In the genomic region with DNA sequence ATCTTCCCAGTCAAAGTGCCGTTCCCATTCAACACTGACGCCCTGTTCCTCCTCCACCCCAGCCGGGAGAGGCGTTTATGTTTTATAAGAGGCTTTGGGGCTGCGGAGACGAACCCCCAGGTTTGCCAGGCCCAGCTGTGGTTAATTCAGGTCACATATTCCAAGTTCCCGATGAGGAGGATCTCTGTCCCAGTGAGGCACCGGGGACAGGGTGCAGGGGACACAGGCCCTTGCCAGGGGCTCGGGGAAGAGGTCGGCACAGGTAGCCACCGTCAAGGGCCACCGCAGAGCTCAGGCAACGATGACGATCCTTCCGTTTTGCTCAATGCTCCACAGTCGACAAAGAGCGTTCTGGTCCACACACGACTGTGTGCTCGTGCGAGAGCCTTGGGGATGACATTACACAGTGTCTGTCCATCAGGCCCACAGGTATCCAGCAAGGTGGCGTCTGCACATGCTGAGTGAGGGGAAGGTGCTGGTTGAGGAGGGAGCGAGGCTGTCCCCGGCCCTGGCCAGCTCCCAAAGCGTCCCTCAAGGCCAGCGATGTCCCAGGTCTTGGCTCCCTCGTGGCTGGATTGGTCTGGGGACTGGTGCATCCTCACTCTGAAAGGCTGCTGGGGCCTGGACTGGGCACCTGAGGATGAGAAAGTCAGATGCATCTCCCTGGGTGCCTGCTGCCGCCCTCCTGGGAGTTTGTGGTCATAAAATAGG, we compare ENCODE assay signal across 16 cellular contexts.
DNase-seq lines count a peak whose midpoint lies in the region; ATAC-seq and TF ChIP-seq lines count a peak whose summit lies in the region.
"Had no signal": no experiment of that assay in that cellular context is flagged by ENCODE, and none has a peak within 500 bp of the region (broad histone marks: within the 10 kb centered on the region; RNA-seq: fewer than 3 reads in every experiment).

No MANE protein-coding gene starts in this region.

- POLR2A ChIA-PET in MCF 10A (lab: Yijun Ruan, JAX), result no interaction called here
- POLR2A ChIA-PET in activated CD4-positive, alpha-beta memory T cell treated with anti-CD3 and anti-CD28 coated beads for 36 hours (lab: Charles Lee), result no interaction called here

- H3K4me3 Mint-ChIP-seq in MCF 10A (ENCODE audit: unreplicated experiment) (no peak overlapping the region), type B pancreatic cell (no peak overlapping the region)
- H3K4me3 Mint-ChIP-seq in activated CD4-positive, alpha-beta memory T cell treated with anti-CD3 and anti-CD28 coated beads for 36 hours, result no peak overlapping the region
- H3K4me3 Mint-ChIP-seq: nephron had no signal

- WGBS in tibial nerve, 2 donors, result 86 to 89% methylated on average over 20 to 27 of the region's 27 CpGs

- no peak for TF ChIP-seq POLR2A in breast epithelium (IDR thresholded peaks at IDR 0.05)
- no peak for TF ChIP-seq POLR2A in tibial nerve (IDR thresholded peaks at IDR 0.05)

- ATAC-seq in left lobe of liver, result no peak
- ATAC-seq: body of pancreas, lower lobe of right lung had no signal

- intact Hi-C loops in breast epithelium (cut with DNase I; ENCODE audit: low total_unique reads) (no loop called here), MCF 10A (cut with micrococcal nuclease) (no loop called here), ascending aorta (cut with DNase I) (no loop called here)
- intact Hi-C loops in activated CD4-positive, alpha-beta memory T cell treated with anti-CD3 and anti-CD28 coated beads for 36 hours (cut with micrococcal nuclease), result no loop called here

- DNase-seq in breast epithelium (ENCODE audit: low spot score in 2 of 2) (peak; percentile 4 to 34), MCF 10A (ENCODE audit: unreplicated experiment) (no peak), left lobe of liver (ENCODE audit: low spot score) (peak; percentile 33), type B pancreatic cell (ENCODE audit: extremely low spot score, unreplicated experiment) (peak; percentile 55), ascending aorta (ENCODE audit: low spot score in 2 of 2) (no peak), tibial nerve (ENCODE audit: low spot score in 2 of 2) (no peak), superior temporal gyrus (ENCODE audit: extremely low spot score) (no peak)
- peak; percentile 7 for DNase-seq in activated CD4-positive, alpha-beta memory T cell treated with anti-CD3 and anti-CD28 coated beads for 36 hours
- DNase-seq: body of pancreas, DMS79, lower lobe of right lung, NCI-H2029 treated with DMSO at 0.1 percent for 48 hours, NCI-H748 treated with DMSO at 0.1 percent for 48 hours, retina, thyroid gland had no signal

- no peak overlapping the region for H3K27ac Mint-ChIP-seq in MCF 10A (ENCODE audit: low read depth, unreplicated experiment)
- no peak overlapping the region for H3K27ac Mint-ChIP-seq in activated CD4-positive, alpha-beta memory T cell treated with anti-CD3 and anti-CD28 coated beads for 36 hours
- no peak overlapping the region for H3K27ac Mint-ChIP-seq in type B pancreatic cell
- H3K27ac Mint-ChIP-seq: nephron had no signal

- no peaks in the 10 kb centered on the region for H3K36me3 Mint-ChIP-seq in MCF 10A (ENCODE audit: insufficient read depth, unreplicated experiment)
- H3K36me3 Mint-ChIP-seq in activated CD4-positive, alpha-beta memory T cell treated with anti-CD3 and anti-CD28 coated beads for 36 hours, result no peaks in the 10 kb centered on the region
- H3K36me3 Mint-ChIP-seq in type B pancreatic cell, result no peaks in the 10 kb centered on the region

- H3K27ac ChIP-seq in breast epithelium, result no peak overlapping the region
- no peak overlapping the region for H3K27ac ChIP-seq in ascending aorta
- no peak overlapping the region for H3K27ac ChIP-seq in tibial nerve
- H3K27ac ChIP-seq: body of pancreas, lower lobe of right lung, thyroid gland had no signal

- H3K4me1 ChIP-seq in breast epithelium (no peaks in the 10 kb centered on the region), ascending aorta (no peaks in the 10 kb centered on the region), tibial nerve (peaks cover 0 to 14% (median 3%) of the 10 kb centered on the region in 4 donors)
- H3K4me1 ChIP-seq: body of pancreas had no signal

- H3K4me1 Mint-ChIP-seq in MCF 10A (ENCODE audit: insufficient read depth, unreplicated experiment) (no peaks in the 10 kb centered on the region), type B pancreatic cell (ENCODE audit: unreplicated experiment) (no peaks in the 10 kb centered on the region)
- peaks cover 58% of the 10 kb centered on the region for H3K4me1 Mint-ChIP-seq in activated CD4-positive, alpha-beta memory T cell treated with anti-CD3 and anti-CD28 coated beads for 36 hours (ENCODE audit: low read depth)

- H3K4me3 ChIP-seq in breast epithelium (no peak overlapping the region), ascending aorta (no peak overlapping the region), tibial nerve (no peak overlapping the region)
- H3K4me3 ChIP-seq: body of pancreas, lower lobe of right lung, thyroid gland had no signal

- TF ChIP-seq EP300 in tibial nerve (IDR thresholded peaks at IDR 0.05), result no peak

- TF ChIP-seq CTCF in breast epithelium (IDR thresholded peaks at IDR 0.05), result no peak
- no peak for TF ChIP-seq CTCF in MCF 10A (IDR thresholded peaks at IDR 0.05; ENCODE audit: unreplicated experiment)
- no peak for TF ChIP-seq CTCF in type B pancreatic cell (conservative IDR thresholded peaks at IDR 0.05)
- TF ChIP-seq CTCF in ascending aorta (IDR thresholded peaks at IDR 0.05), result no peak
- TF ChIP-seq CTCF in tibial nerve (IDR thresholded peaks at IDR 0.05), result no peak

- H3K9me3 Mint-ChIP-seq in MCF 10A (ENCODE audit: unreplicated experiment) (no peaks in the 10 kb centered on the region), type B pancreatic cell (no peaks in the 10 kb centered on the region)
- no peaks in the 10 kb centered on the region for H3K9me3 Mint-ChIP-seq in activated CD4-positive, alpha-beta memory T cell treated with anti-CD3 and anti-CD28 coated beads for 36 hours
- H3K9me3 Mint-ChIP-seq: nephron had no signal

- H3K9me3 ChIP-seq in breast epithelium, result no peaks in the 10 kb centered on the region
- H3K9me3 ChIP-seq in ascending aorta, result no peaks in the 10 kb centered on the region
- no peaks in the 10 kb centered on the region for H3K9me3 ChIP-seq in tibial nerve
- H3K9me3 ChIP-seq: body of pancreas, lower lobe of right lung, thyroid gland had no signal

- BruUV-seq in MCF 10A (replicated peaks; lab: Mats Ljungman, UMichigan), result no TSS peak

- H3K27me3 ChIP-seq in breast epithelium (peaks cover 0 to 38% of the 10 kb centered on the region in 2 donors), ascending aorta (no peaks in the 10 kb centered on the region), tibial nerve (peaks cover 0 to 6% of the 10 kb centered on the region in 2 donors)
- H3K27me3 ChIP-seq: body of pancreas, thyroid gland had no signal

- CTCF ChIA-PET in MCF 10A (lab: Yijun Ruan, JAX), result no interaction called here
- CTCF ChIA-PET in activated CD4-positive, alpha-beta memory T cell treated with anti-CD3 and anti-CD28 coated beads for 36 hours (lab: Charles Lee), result no interaction called here

- H3K36me3 ChIP-seq in breast epithelium, result no peaks in the 10 kb centered on the region
- H3K36me3 ChIP-seq in ascending aorta, result no peaks in the 10 kb centered on the region
- no peaks in the 10 kb centered on the region for H3K36me3 ChIP-seq in tibial nerve
- H3K36me3 ChIP-seq: lower lobe of right lung, thyroid gland had no signal

- H3K27me3 Mint-ChIP-seq in MCF 10A (ENCODE audit: insufficient read depth, unreplicated experiment) (peaks cover 33% of the 10 kb centered on the region), type B pancreatic cell (peaks cover 9% of the 10 kb centered on the region)
- no peaks in the 10 kb centered on the region for H3K27me3 Mint-ChIP-seq in activated CD4-positive, alpha-beta memory T cell treated with anti-CD3 and anti-CD28 coated beads for 36 hours

Comparison
In these comparisons a context has a peak if more than half of its experiments do, and no peak if none do; other contexts are left out.
1. DNase-seq: peak in breast epithelium (2 of 2), activated CD4-positive, alpha-beta memory T cell treated with anti-CD3 and anti-CD28 coated beads for 36 hours (single experiment), left lobe of liver (single experiment) and type B pancreatic cell (single experiment); none in MCF 10A (single experiment), ascending aorta (0 of 2), tibial nerve (0 of 2) and superior temporal gyrus (single experiment).